12 cellular contexts compared by ENCODE assay signal in the genomic region with DNA sequence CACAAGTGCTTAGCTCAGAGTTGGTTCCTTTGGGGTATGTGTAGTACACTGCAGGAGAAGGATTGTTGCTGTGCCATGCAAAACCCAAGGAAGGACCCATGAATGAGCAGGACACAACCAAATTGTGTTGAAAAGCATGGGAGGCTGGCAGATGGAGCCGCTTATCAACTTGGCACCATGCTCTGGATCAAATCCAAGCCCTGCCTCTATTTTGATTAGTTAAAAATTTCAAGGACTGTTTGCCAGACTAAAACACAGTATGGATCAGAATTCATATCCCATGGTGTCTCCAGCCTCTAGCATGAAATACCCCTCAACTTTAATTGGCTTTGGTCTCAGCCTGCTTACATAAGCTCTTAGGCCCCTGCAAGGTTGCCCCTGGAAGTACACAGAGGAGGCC. TPM values are rescaled to one million over a fixed set of nuclear protein-coding genes. Genes with fewer than 3 reads are reported as not detected.
"Had no signal": no experiment of that assay in that cellular context is flagged by ENCODE, and none has a peak within 500 bp of the region (broad histone marks: within the 10 kb centered on the region; RNA-seq: fewer than 3 reads in every experiment).

No MANE protein-coding gene starts in this region.

- H3K27me3 ChIP-seq: transverse colon had no signal

- ATAC-seq: activated CD4-positive, CD25-positive, alpha-beta regulatory T cell treated with anti-CD3 and anti-CD28 coated beads, Interleukin-2, amount 50 U/mL, for 24 hours; stimulated activated effector memory CD8-positive, alpha-beta T cell treated with anti-CD3 and anti-CD28 coated beads, Interleukin-12 subunit alpha, Interleukin-12 subunit beta, amount 100 ng/mL, for 72 hours had no signal

- DNase-seq: activated naive CD4-positive, alpha-beta T cell treated with anti-CD3 and anti-CD28 coated beads, Interleukin-2, amount 50 U/mL, for 16 hours; activated T-cell treated with anti-CD3 and anti-CD28 coated beads, Interleukin-2, amount 50 U/mL, for 1 hour; erythroblast; kidney; retina; transverse colon had no signal

- H3K36me3 ChIP-seq: transverse colon had no signal

- H3K4me3 ChIP-seq: skin epidermis, transverse colon had no signal

- H3K9me3 ChIP-seq: transverse colon had no signal

- H3K27ac ChIP-seq: skin epidermis, transverse colon had no signal

- H3K4me1 ChIP-seq: transverse colon had no signal

RNA-seq across cellular contexts. Expression of a gene that starts 27.8 kb away (rescaled TPM):
- total RNA-seq: lower leg skin, mesenteric fat pad, subcutaneous adipose tissue, transverse colon had no signal

RNA-seq across cellular contexts. Expression of a gene that starts 57.0 kb away (rescaled TPM):
- total RNA-seq: mesenteric fat pad had no signal
